ENCODE assay signal across 32 cellular contexts in genomic region chr3:37125195-37125594, GRCh38. TPM values are rescaled to one million over a fixed set of nuclear protein-coding genes. Genes with fewer than 3 reads are reported as not detected.
A peak's percentile ranks its signal among the peaks of the same experiment; 100 is the strongest.
DNase-seq lines count a peak whose midpoint lies in the region; ATAC-seq, FAIRE-seq and TF ChIP-seq lines count a peak whose summit lies in the region.
"Had no signal": no experiment of that assay in that cellular context is flagged by ENCODE, and none has a peak within 500 bp of the region (broad histone marks: within the 10 kb centered on the region; RNA-seq: fewer than 3 reads in every experiment).

No MANE protein-coding gene starts in this region.

- no peak overlapping the region for H3K4me3 ChIP-seq in bronchial epithelial cell (ENCODE audit: low read depth, low read length)
- H3K4me3 ChIP-seq in gastrocnemius medialis: no peak overlapping the region
- no peak overlapping the region for H3K4me3 ChIP-seq in WERI-Rb-1 (ENCODE audit: low read depth, low read length)
- H3K4me3 ChIP-seq: ascending aorta, gastroesophageal sphincter, SK-N-MC, testis, vagina had no signal

- in situ Hi-C loops in gastrocnemius medialis (cut with MboI; ENCODE audit: low sequenced_read_pairs in 4 of 4): no loop called here

- peaks cover 7% of the 10 kb centered on the region for H3K36me3 Mint-ChIP-seq in mesothelial cell of epicardium

- H3K9me3 Mint-ChIP-seq in mesothelial cell of epicardium: peaks cover 4% of the 10 kb centered on the region
- H3K9me3 Mint-ChIP-seq: activated CD4-positive, alpha-beta T cell treated with anti-CD3 and anti-CD28 coated beads, Interleukin-2, amount 10 ng/mL, durations not matched to agents 7 days and 5 days; activated T-cell treated with anti-CD3 and anti-CD28 coated beads, Interleukin-2, amount 50 U/mL, for 24 hours; effector memory CD8-positive, alpha-beta T cell had no signal

- DNase-seq in MV-4-11 (lab: John Stamatoyannopoulos, UW) (peak; percentile 10), bronchial epithelial cell (ENCODE audit: low read depth) (peak; percentile 47), mesothelial cell of epicardium (ENCODE audit: low spot score in 2 of 2, unreplicated experiment in 2 of 2) (no peak), gastrocnemius medialis (no peak), RPMI8226 (no peak), WERI-Rb-1 (no peak)
- DNase-seq: activated B cell treated with CpG ODN at 0.5 μM for 24 hours; activated CD4-positive, alpha-beta T cell treated with anti-CD3 and anti-CD28 coated beads, Interleukin-2, amount 10 ng/mL, durations not matched to agents 7 days and 5 days; activated effector memory CD4-positive, alpha-beta T cell treated with anti-CD3 and anti-CD28 coated beads, Interleukin-2, amount 50 U/mL, for 16 hours; activated naive CD8-positive, alpha-beta T cell treated with anti-CD3 and anti-CD28 coated beads for 36 hours; activated T-cell treated with anti-CD3 and anti-CD28 coated beads, Interleukin-2, amount 50 U/mL, for 24 hours; caudate nucleus; CD4-positive, alpha-beta memory T cell; effector memory CD8-positive, alpha-beta T cell; hippocampal formation; naive thymus-derived CD4-positive, alpha-beta T cell; NCI-H1105; NCI-H187 treated with DMSO at 0.1 percent for 48 hours; NCI-H2171; nucleus accumbens; retina; stimulated activated CD4-positive, alpha-beta T cell treated with anti-CD3 and anti-CD28 coated beads, Interleukin-1b, Interleukin-23, amount 100 ng/mL, for 48 hours; stimulated activated naive CD8-positive, alpha-beta T cell treated with anti-CD3 and anti-CD28 coated beads, Interleukin-15, Interleukin-2, amounts not matched to agents 100 U/mL and 50 U/mL, for 24 hours; testis had no signal

- TF ChIP-seq POLR2A in gastrocnemius medialis (IDR thresholded peaks at IDR 0.05): no peak

- no peaks in the 10 kb centered on the region for H3K27me3 ChIP-seq in bronchial epithelial cell (ENCODE audit: control insufficient read depth, insufficient read depth, low read length)
- H3K27me3 ChIP-seq in gastrocnemius medialis: no peaks in the 10 kb centered on the region
- H3K27me3 ChIP-seq in WERI-Rb-1 (ENCODE audit: insufficient read depth, low read depth, severe bottlenecking): no peaks in the 10 kb centered on the region
- H3K27me3 ChIP-seq: ascending aorta, gastroesophageal sphincter, testis, vagina had no signal

- peak overlapping the region in 3 of 4 donors; percentile 1 to 38 (median 15) for H3K27ac ChIP-seq in gastrocnemius medialis
- H3K27ac ChIP-seq in WERI-Rb-1: no peak overlapping the region
- H3K27ac ChIP-seq: ascending aorta, gastroesophageal sphincter, SK-N-MC, testis, vagina had no signal

- FAIRE-seq in bronchial epithelial cell (lab: Jason Lieb, UNC): no peak
- FAIRE-seq: H1 had no signal

- peaks cover 16 to 22% of the 10 kb centered on the region in 2 donors for H3K4me1 ChIP-seq in gastrocnemius medialis
- H3K4me1 ChIP-seq: testis had no signal

- H3K4me1 Mint-ChIP-seq in mesothelial cell of epicardium: peaks cover 4% of the 10 kb centered on the region
- H3K4me1 Mint-ChIP-seq: activated B cell treated with CpG ODN at 0.5 μM for 24 hours had no signal

- no peaks in the 10 kb centered on the region for H3K27me3 Mint-ChIP-seq in mesothelial cell of epicardium (ENCODE audit: low read depth)
- H3K27me3 Mint-ChIP-seq: activated B cell treated with CpG ODN at 0.5 μM for 24 hours; activated CD4-positive, alpha-beta T cell treated with anti-CD3 and anti-CD28 coated beads, Interleukin-2, amount 10 ng/mL, durations not matched to agents 7 days and 5 days; activated naive CD8-positive, alpha-beta T cell treated with anti-CD3 and anti-CD28 coated beads for 36 hours; activated T-cell treated with anti-CD3 and anti-CD28 coated beads, Interleukin-2, amount 50 U/mL, for 24 hours; CD4-positive, alpha-beta memory T cell; effector memory CD8-positive, alpha-beta T cell; naive thymus-derived CD4-positive, alpha-beta T cell had no signal

- TF ChIP-seq CTCF in bronchial epithelial cell (IDR thresholded peaks at IDR 0.05; ENCODE audit: insufficient read depth, low read length, severe bottlenecking): no peak
- no peak for TF ChIP-seq CTCF in mesothelial cell of epicardium (IDR thresholded peaks at IDR 0.05; ENCODE audit: unreplicated experiment)
- TF ChIP-seq CTCF in gastrocnemius medialis (IDR thresholded peaks at IDR 0.05 in 4 of 5, conservative IDR thresholded peaks at IDR 0.05 in 1 of 5): no peak
- TF ChIP-seq CTCF in WERI-Rb-1 (IDR thresholded peaks at IDR 0.05; ENCODE audit: low read depth, low read length): no peak

- H3K9me3 ChIP-seq in gastrocnemius medialis: no peaks in the 10 kb centered on the region
- no peaks in the 10 kb centered on the region for H3K9me3 ChIP-seq in WERI-Rb-1 (ENCODE audit: severe bottlenecking)
- H3K9me3 ChIP-seq: ascending aorta, gastroesophageal sphincter, testis, vagina had no signal

- H3K36me3 ChIP-seq in bronchial epithelial cell (ENCODE audit: control insufficient read depth, insufficient read depth, low read length) (peaks cover 3% of the 10 kb centered on the region), gastrocnemius medialis (no peaks in the 10 kb centered on the region), WERI-Rb-1 (no peaks in the 10 kb centered on the region)
- H3K36me3 ChIP-seq: ascending aorta, gastroesophageal sphincter, vagina had no signal

- intact Hi-C loops in gastrocnemius medialis (cut with DNase I; ENCODE audit: low total_unique reads): no loop called here

- H3K4me3 Mint-ChIP-seq in mesothelial cell of epicardium: no peak overlapping the region
- H3K4me3 Mint-ChIP-seq: activated B cell treated with CpG ODN at 0.5 μM for 24 hours; activated CD4-positive, alpha-beta T cell treated with anti-CD3 and anti-CD28 coated beads, Interleukin-2, amount 10 ng/mL, durations not matched to agents 7 days and 5 days; activated naive CD8-positive, alpha-beta T cell treated with anti-CD3 and anti-CD28 coated beads for 36 hours; activated T-cell treated with anti-CD3 and anti-CD28 coated beads, Interleukin-2, amount 50 U/mL, for 24 hours; CD4-positive, alpha-beta memory T cell; effector memory CD8-positive, alpha-beta T cell; naive thymus-derived CD4-positive, alpha-beta T cell had no signal

- peak overlapping the region; percentile 41 for H3K27ac Mint-ChIP-seq in mesothelial cell of epicardium
- H3K27ac Mint-ChIP-seq: activated B cell treated with CpG ODN at 0.5 μM for 24 hours; activated CD4-positive, alpha-beta T cell treated with anti-CD3 and anti-CD28 coated beads, Interleukin-2, amount 10 ng/mL, durations not matched to agents 7 days and 5 days; activated naive CD8-positive, alpha-beta T cell treated with anti-CD3 and anti-CD28 coated beads for 36 hours; activated T-cell treated with anti-CD3 and anti-CD28 coated beads, Interleukin-2, amount 50 U/mL, for 24 hours; effector memory CD8-positive, alpha-beta T cell; naive thymus-derived CD4-positive, alpha-beta T cell had no signal

- no peak for ATAC-seq in gastrocnemius medialis
- no peak for ATAC-seq in GM18907 (IDR thresholded peaks at IDR 0.05; ENCODE audit: unreplicated experiment)
- ATAC-seq in HG03095 (IDR thresholded peaks at IDR 0.05; ENCODE audit: unreplicated experiment): no peak
- ATAC-seq: effector memory CD8-positive, alpha-beta T cell; gastroesophageal sphincter; left lobe of liver; naive thymus-derived CD4-positive, alpha-beta T cell; stimulated activated naive CD8-positive, alpha-beta T cell treated with anti-CD3 and anti-CD28 coated beads, Interleukin-15, Interleukin-2, amounts not matched to agents 100 U/mL and 50 U/mL, for 24 hours had no signal

RNA-seq across cellular contexts. Expression of gene LRRFIP2, which starts 49.2 kb away (rescaled TPM):
- 67.7 and 113 TPM in 2 replicates for total RNA-seq in bronchial epithelial cell
- total RNA-seq in mesothelial cell of epicardium: 35.0 to 41.7 TPM (median 38.1 TPM) in 3 replicates
- 100 to 1,000 TPM in 2 of 4 donors, 10 to 100 TPM in 2; 85.7 to 103 (median 100.0) TPM for total RNA-seq in gastrocnemius medialis

Comparison
In these comparisons a context has a peak if more than half of its experiments do, and no peak if none do; other contexts are left out.
1. DNase-seq: peak in MV-4-11 (single experiment) and bronchial epithelial cell (single experiment); none in mesothelial cell of epicardium (0 of 2), gastrocnemius medialis (0 of 2), RPMI8226 (single experiment) and WERI-Rb-1 (single experiment).